In genomic region chr1:179743679-179744400, GRCh38 we compare ENCODE assay signal across 10 cellular contexts. TPM values are rescaled to one million over a fixed set of nuclear protein-coding genes. Genes with fewer than 3 reads are reported as not detected.
DNase-seq lines count a peak whose midpoint lies in the region; ATAC-seq, FAIRE-seq and TF ChIP-seq lines count a peak whose summit lies in the region.
"Had no signal": no experiment of that assay in that cellular context is flagged by ENCODE, and none has a peak within 500 bp of the region (broad histone marks: within the 10 kb centered on the region; RNA-seq: fewer than 3 reads in every experiment).

No MANE protein-coding gene starts in this region.

- no peaks in the 10 kb centered on the region for H3K36me3 Mint-ChIP-seq in activated CD4-positive, alpha-beta T cell treated with anti-CD3 and anti-CD28 coated beads for 36 hours (ENCODE audit: low read depth)
- H3K36me3 Mint-ChIP-seq in astrocyte (ENCODE audit: low read depth, unreplicated experiment), result no peaks in the 10 kb centered on the region
- H3K36me3 Mint-ChIP-seq: T-cell had no signal

- H3K27me3 ChIP-seq in astrocyte (ENCODE audit: insufficient read depth, low read length), result peaks cover 73% of the 10 kb centered on the region
- H3K27me3 ChIP-seq in left lung, result peaks cover 64 to 84% of the 10 kb centered on the region in 2 donors
- H3K27me3 ChIP-seq in suprapubic skin, result peaks cover 92% of the 10 kb centered on the region

- H3K79me2 ChIP-seq in astrocyte (ENCODE audit: insufficient read depth, low read length), result no peaks in the 10 kb centered on the region

- H3K4me3 ChIP-seq in astrocyte (ENCODE audit: insufficient read depth, low read depth, low read length), result no peak overlapping the region
- peak overlapping the region; percentile 5 to 22 for H3K4me3 ChIP-seq in left lung
- H3K4me3 ChIP-seq in suprapubic skin, result peak overlapping the region; percentile 43

- H3K4me1 Mint-ChIP-seq in activated CD4-positive, alpha-beta T cell treated with anti-CD3 and anti-CD28 coated beads for 36 hours, result no peaks in the 10 kb centered on the region
- no peaks in the 10 kb centered on the region for H3K4me1 Mint-ChIP-seq in astrocyte (ENCODE audit: low read depth, unreplicated experiment)

- H3K9me3 ChIP-seq in astrocyte (ENCODE audit: insufficient read depth, low read depth, low read length), result peaks cover 2% of the 10 kb centered on the region
- no peaks in the 10 kb centered on the region for H3K9me3 ChIP-seq in left lung
- no peaks in the 10 kb centered on the region for H3K9me3 ChIP-seq in suprapubic skin

- CTCF ChIA-PET in activated CD4-positive, alpha-beta T cell treated with anti-CD3 and anti-CD28 coated beads for 36 hours (lab: Charles Lee), result interaction anchor here (0.6 kb wide), 2 partner anchors 71 to 164 kb away, joined by 3 read pairs; no protein-coding TSS in a partner anchor

- H2AFZ ChIP-seq in astrocyte (ENCODE audit: low read depth, low read length), result peak overlapping the region; percentile 26

- H3K27ac Mint-ChIP-seq in activated CD4-positive, alpha-beta T cell treated with anti-CD3 and anti-CD28 coated beads for 36 hours, result no peak overlapping the region
- no peak overlapping the region for H3K27ac Mint-ChIP-seq in astrocyte (ENCODE audit: unreplicated experiment)
- H3K27ac Mint-ChIP-seq: T-cell had no signal

- DNase-seq in activated CD4-positive, alpha-beta T cell treated with anti-CD3 and anti-CD28 coated beads for 36 hours, result peak; percentile 8
- DNase-seq in activated CD4-positive, alpha-beta T cell treated with anti-CD3 and anti-CD28 coated beads, Interleukin-2, amount 50 U/mL, for 4 hours, result no peak
- DNase-seq in astrocyte (ENCODE audit: low read depth) (no peak), left lung (peak in 1 of 2 donors; percentile 75), suprapubic skin (ENCODE audit: low spot score in 2 of 2) (no peak), OCI-M1 (lab: John Stamatoyannopoulos, UW) (no peak), NCI-H1048 (lab: John Stamatoyannopoulos, UW) (no peak)
- no peak for DNase-seq in stimulated activated CD4-positive, alpha-beta T cell treated with anti-CD3 and anti-CD28 coated beads, Interleukin-2, amount 100 ng/mL, for 48 hours
- DNase-seq: AML-193 had no signal

- no peak for TF ChIP-seq EP300 in suprapubic skin (IDR thresholded peaks at IDR 0.05)

- no peak for TF ChIP-seq CTCF in astrocyte (IDR thresholded peaks at IDR 0.05; ENCODE audit: insufficient read depth, low read depth, low read length)
- TF ChIP-seq CTCF in left lung (IDR thresholded peaks at IDR 0.05), result no peak
- no peak for TF ChIP-seq CTCF in suprapubic skin (IDR thresholded peaks at IDR 0.05)

- H3K9ac ChIP-seq in astrocyte (ENCODE audit: low read length), result no peak overlapping the region

- TF ChIP-seq POLR2A in suprapubic skin (IDR thresholded peaks at IDR 0.05), result no peak

- H3K4me1 ChIP-seq in astrocyte (ENCODE audit: insufficient read depth, low read length), result peaks cover 2% of the 10 kb centered on the region
- peaks cover 15 to 21% of the 10 kb centered on the region in 2 donors for H3K4me1 ChIP-seq in left lung
- peaks cover 19% of the 10 kb centered on the region for H3K4me1 ChIP-seq in suprapubic skin

- no peaks in the 10 kb centered on the region for H3K36me3 ChIP-seq in astrocyte (ENCODE audit: insufficient read depth, low read length)
- H3K36me3 ChIP-seq in left lung, result no peaks in the 10 kb centered on the region
- H3K36me3 ChIP-seq in suprapubic skin, result no peaks in the 10 kb centered on the region

- WGBS in suprapubic skin, result no CpG with 5 or more reads among the region's 85 CpGs

- peaks cover 59% of the 10 kb centered on the region for H3K27me3 Mint-ChIP-seq in activated CD4-positive, alpha-beta T cell treated with anti-CD3 and anti-CD28 coated beads for 36 hours
- peaks cover 78% of the 10 kb centered on the region for H3K27me3 Mint-ChIP-seq in astrocyte (ENCODE audit: low read depth, unreplicated experiment)

- no peak for FAIRE-seq in astrocyte (lab: Jason Lieb, UNC)

- H3K4me3 Mint-ChIP-seq in activated CD4-positive, alpha-beta T cell treated with anti-CD3 and anti-CD28 coated beads for 36 hours, result no peak overlapping the region
- no peak overlapping the region for H3K4me3 Mint-ChIP-seq in astrocyte (ENCODE audit: unreplicated experiment)

- intact Hi-C loops in activated CD4-positive, alpha-beta T cell treated with anti-CD3 and anti-CD28 coated beads for 36 hours (cut with DNase I, micrococcal nuclease), result no loop called here
- intact Hi-C loops in left lung (cut with DNase I), result no loop called here

- no peaks in the 10 kb centered on the region for H4K20me1 ChIP-seq in astrocyte (ENCODE audit: insufficient read depth, low read length)

- H3K4me2 ChIP-seq in astrocyte (ENCODE audit: low read length), result peak overlapping the region; percentile 60

- ATAC-seq in activated CD4-positive, alpha-beta T cell treated with anti-CD3 and anti-CD28 coated beads for 36 hours, result no peak
- ATAC-seq in left lung, result peak; percentile 19

- H3K27ac ChIP-seq in astrocyte (ENCODE audit: low read depth, low read length) (no peak overlapping the region), left lung (no peak overlapping the region), suprapubic skin (no peak overlapping the region)

- H3K9me3 Mint-ChIP-seq in activated CD4-positive, alpha-beta T cell treated with anti-CD3 and anti-CD28 coated beads for 36 hours (ENCODE audit: low read depth), result no peaks in the 10 kb centered on the region
- H3K9me3 Mint-ChIP-seq in astrocyte (ENCODE audit: unreplicated experiment), result peaks cover 11% of the 10 kb centered on the region
- H3K9me3 Mint-ChIP-seq: T-cell had no signal

- POLR2A ChIA-PET in activated CD4-positive, alpha-beta T cell treated with anti-CD3 and anti-CD28 coated beads for 36 hours (lab: Charles Lee), result no interaction called here

RNA-seq across cellular contexts. Expression of gene FAM163A, which starts 0.7 kb away (rescaled TPM):
- total RNA-seq in activated CD4-positive, alpha-beta T cell treated with anti-CD3 and anti-CD28 coated beads for 36 hours, result not detected
- total RNA-seq in astrocyte, result not detected in 2 replicates
- not detected for total RNA-seq in left lung
- under 1 TPM in 1 of 4 donors, not detected in 3; 0.29 TPM for total RNA-seq in suprapubic skin
